1 cellular context compared by ENCODE assay signal in the genomic region with DNA sequence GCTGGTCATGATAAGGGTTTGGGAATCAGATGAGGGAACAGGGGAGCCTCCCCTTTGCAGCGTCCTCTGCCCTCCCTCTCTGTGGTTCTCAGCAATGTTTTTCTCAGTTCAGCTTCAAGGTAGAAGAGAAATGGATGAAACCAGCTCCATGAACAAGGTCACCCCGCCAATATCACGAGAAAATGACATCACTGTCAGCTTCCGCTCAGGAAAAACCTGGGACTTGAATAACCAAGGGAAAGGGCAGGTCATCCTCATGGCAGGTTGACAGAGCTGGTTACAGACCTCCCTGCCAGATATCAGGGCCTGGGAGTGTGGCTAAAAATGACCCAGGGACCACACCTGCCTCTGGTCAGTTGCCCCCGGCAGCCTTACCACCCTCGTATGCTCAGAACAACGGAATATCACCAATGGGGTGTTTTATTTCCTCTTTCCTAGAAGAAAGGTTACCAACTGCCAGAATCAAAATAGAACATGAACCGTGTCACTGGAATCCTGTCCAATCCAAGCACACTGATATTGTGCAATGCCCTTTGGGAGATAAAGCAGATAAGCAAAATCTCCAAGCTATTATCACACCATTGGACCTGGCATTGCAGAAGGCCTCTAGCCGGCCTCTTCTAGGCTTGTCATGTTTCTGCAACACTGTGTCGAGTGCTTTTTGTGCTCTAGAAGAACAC.
A peak's percentile ranks its signal among the peaks of the same experiment; 100 is the strongest.
TF ChIP-seq lines count a peak whose summit lies in the region.

No MANE protein-coding gene starts in this region.

TF ChIP-seq in K562, 482 proteins besides CTCF, POLR2A, EP300 and RAD21 (continued from another document):
- TF ChIP-seq UBTF (IDR thresholded peaks at IDR 0.05; ENCODE audit: borderline replicate concordance in 1 of 2, low read depth in 2 of 2, low read length in 2 of 2): peak in 1 of 2 experiments; percentile 24; a peak in 1 of 4 replicates
- TF ChIP-seq ZNF24 (IDR thresholded peaks at IDR 0.05): no peak; the same call in 1 of the 2 replicates
- no peak for TF ChIP-seq SRSF7 (optimal IDR thresholded peaks at IDR 0.05; ENCODE audit: low read depth, low read length)
- no peak for TF ChIP-seq ZNF263 (CRISPR knock-in tag; IDR thresholded peaks at IDR 0.05; ENCODE audit: borderline replicate concordance)
- TF ChIP-seq ZNF764 (CRISPR knock-in tag; IDR thresholded peaks at IDR 0.05; ENCODE audit: low read depth): no peak
- 0 out of 2 replicates have a peak, but pooled peaks have one; percentile 32 for TF ChIP-seq ZNF431 (CRISPR knock-in tag; IDR thresholded peaks at IDR 0.05)
- TF ChIP-seq USF1 (CRISPR knock-in tag; IDR thresholded peaks at IDR 0.05): no peak
- no peak for TF ChIP-seq KLF1 (tag; IDR thresholded peaks at IDR 0.05)
- TF ChIP-seq ARNT (IDR thresholded peaks at IDR 0.05): no peak
- TF ChIP-seq ZNF165 (CRISPR knock-in tag; IDR thresholded peaks at IDR 0.05; ENCODE audit: borderline replicate concordance): no peak; the same call in 1 of the 2 replicates
- TF ChIP-seq ZHX1 (conservative IDR thresholded peaks at IDR 0.05; ENCODE audit: low read length): no peak
- TF ChIP-seq ATF4 (CRISPR knock-in tag; IDR thresholded peaks at IDR 0.05): peak; percentile 50; the same call in 1 of the 2 replicates
- no peak for TF ChIP-seq FIP1L1 (IDR thresholded peaks at IDR 0.05; ENCODE audit: low read depth, low read length, poor library complexity, severe bottlenecking)
- TF ChIP-seq ZNF12 (CRISPR knock-in tag; IDR thresholded peaks at IDR 0.05): no peak
- TF ChIP-seq HDGF (IDR thresholded peaks at IDR 0.05): no peak
- no peak for TF ChIP-seq MIER1 (IDR thresholded peaks at IDR 0.05; ENCODE audit: low read depth)
- no peak for TF ChIP-seq POLR2AphosphoS2 (IDR thresholded peaks at IDR 0.05; ENCODE audit: low read length)
- no peak for TF ChIP-seq SLC30A9 (CRISPR knock-in tag; IDR thresholded peaks at IDR 0.05)
- no peak for TF ChIP-seq THRAP3 (IDR thresholded peaks at IDR 0.05; ENCODE audit: borderline replicate concordance)
- peak; percentile 64; the same call in 1 of the 2 replicates for TF ChIP-seq ETV5 (CRISPR knock-in tag; IDR thresholded peaks at IDR 0.05; ENCODE audit: low read depth)
- TF ChIP-seq CTBP1 (IDR thresholded peaks at IDR 0.05; ENCODE audit: borderline replicate concordance): peak; percentile 80
- TF ChIP-seq, protein P1, sequence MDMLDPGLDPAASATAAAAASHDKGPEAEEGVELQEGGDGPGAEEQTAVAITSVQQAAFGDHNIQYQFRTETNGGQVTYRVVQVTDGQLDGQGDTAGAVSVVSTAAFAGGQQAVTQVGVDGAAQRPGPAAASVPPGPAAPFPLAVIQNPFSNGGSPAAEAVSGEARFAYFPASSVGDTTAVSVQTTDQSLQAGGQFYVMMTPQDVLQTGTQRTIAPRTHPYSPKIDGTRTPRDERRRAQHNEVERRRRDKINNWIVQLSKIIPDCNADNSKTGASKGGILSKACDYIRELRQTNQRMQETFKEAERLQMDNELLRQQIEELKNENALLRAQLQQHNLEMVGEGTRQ (CRISPR knock-in tag; IDR thresholded peaks at IDR 0.05): no peak
- 0 out of 2 replicates have a peak, but pooled peaks have one; percentile 67 for TF ChIP-seq ZNF311 (CRISPR knock-in tag; IDR thresholded peaks at IDR 0.05)
- TF ChIP-seq ZFPM2 (CRISPR knock-in tag; IDR thresholded peaks at IDR 0.05): peak; percentile 76; the same call in 1 of the 2 replicates
TF ChIP-seq in K562: peak in this region for 130.
